9 cellular contexts compared by ENCODE assay signal in the genomic region with DNA sequence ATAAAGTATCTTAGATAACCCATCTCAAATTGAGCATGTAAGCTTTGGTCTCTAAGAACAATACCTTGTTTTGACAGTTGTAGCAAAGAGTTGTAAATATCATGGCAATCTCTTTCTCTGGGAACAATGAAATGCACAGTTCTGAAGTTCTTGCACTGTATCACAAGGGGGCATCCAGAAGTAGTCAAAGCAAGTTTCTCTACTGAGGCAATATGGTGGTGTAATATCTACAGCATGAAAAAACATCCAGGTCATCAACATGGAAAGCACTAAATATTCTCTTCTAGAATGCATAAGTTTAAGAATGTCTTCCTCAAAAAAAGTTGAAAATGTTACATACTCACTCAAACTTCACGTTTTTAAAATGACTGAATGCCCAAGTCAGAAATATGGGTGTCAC. TPM values are rescaled to one million over a fixed set of nuclear protein-coding genes. Genes with fewer than 3 reads are reported as not detected.
DNase-seq lines count a peak whose midpoint lies in the region; ATAC-seq and TF ChIP-seq lines count a peak whose summit lies in the region.
"Had no signal": no experiment of that assay in that cellular context is flagged by ENCODE, and none has a peak within 500 bp of the region (broad histone marks: within the 10 kb centered on the region; RNA-seq: fewer than 3 reads in every experiment).

No MANE protein-coding gene starts in this region.

- H3K9me3 ChIP-seq in HEK293 (ENCODE audit: control insufficient read depth, insufficient read depth, low read depth, low read length) (no peaks in the 10 kb centered on the region), adipocyte (ENCODE audit: control insufficient read depth, low read length) (no peaks in the 10 kb centered on the region)

- no peak overlapping the region for H3K9ac ChIP-seq in adipocyte (ENCODE audit: low read length)

- H3K9me3 Mint-ChIP-seq in memory B cell = no peaks in the 10 kb centered on the region
- no peaks in the 10 kb centered on the region for H3K9me3 Mint-ChIP-seq in activated T-helper 2 cell treated with anti-CD3 and anti-CD28 coated beads, Interferon-gamma antibody, Interleukin-2, Interleukin-4, amounts not matched to agents 10 μg/mL and 5 μg/mL and 100 μg/mL, durations not matched to agents 14 hours and 24 hours and 36 hours

- no peak overlapping the region for H3K4me3 Mint-ChIP-seq in memory B cell
- H3K4me3 Mint-ChIP-seq in activated T-helper 2 cell treated with anti-CD3 and anti-CD28 coated beads, Interferon-gamma antibody, Interleukin-2, Interleukin-4, amounts not matched to agents 10 μg/mL and 5 μg/mL and 100 μg/mL, durations not matched to agents 14 hours and 24 hours and 36 hours (ENCODE audit: low read depth) = no peak overlapping the region

- POLR2A ChIA-PET in HEK293 (lab: Yijun Ruan, JAX) = no interaction called here

- no peaks in the 10 kb centered on the region for H3K27me3 ChIP-seq in adipocyte (replicated peaks; ENCODE audit: control insufficient read depth, insufficient read depth, low read length)

- H3K36me3 ChIP-seq in HEK293 (ENCODE audit: control insufficient read depth in 2 of 2, insufficient read depth in 1 of 2, low read length in 2 of 2) (peaks cover 0 to 44% of the 10 kb centered on the region in 2 experiments; a peak in 2 of 3 replicates), adipocyte (ENCODE audit: control insufficient read depth, insufficient read depth, low read length, severe bottlenecking) (peaks cover 59% of the 10 kb centered on the region)

- no peaks in the 10 kb centered on the region for H3K27me3 Mint-ChIP-seq in memory B cell
- no peaks in the 10 kb centered on the region for H3K27me3 Mint-ChIP-seq in activated T-helper 2 cell treated with anti-CD3 and anti-CD28 coated beads, Interferon-gamma antibody, Interleukin-2, Interleukin-4, amounts not matched to agents 10 μg/mL and 5 μg/mL and 100 μg/mL, durations not matched to agents 14 hours and 24 hours and 36 hours (ENCODE audit: low read depth)

- intact Hi-C loops in activated T-helper 2 cell treated with anti-CD3 and anti-CD28 coated beads, Interferon-gamma antibody, Interleukin-2, Interleukin-4, amounts not matched to agents 10 μg/mL and 5 μg/mL and 100 μg/mL, durations not matched to agents 14 hours and 24 hours and 36 hours (cut with micrococcal nuclease) = loop anchor here (1.0 to 5.0 kb wide), 2 partner anchors 20 to 35 kb away; partner anchors contain the start of genes MTMR6 and NUP58

- ATAC-seq in memory B cell (ENCODE audit: low read depth) (peak; percentile 76), GM21786 (IDR thresholded peaks at IDR 0.05; ENCODE audit: unreplicated experiment) (no peak)

- peak overlapping the region; percentile 72 for H3K27ac Mint-ChIP-seq in memory B cell
- H3K27ac Mint-ChIP-seq in activated T-helper 2 cell treated with anti-CD3 and anti-CD28 coated beads, Interferon-gamma antibody, Interleukin-2, Interleukin-4, amounts not matched to agents 10 μg/mL and 5 μg/mL and 100 μg/mL, durations not matched to agents 14 hours and 24 hours and 36 hours = no peak overlapping the region

- H3K4me1 ChIP-seq in HEK293 (ENCODE audit: control insufficient read depth, insufficient read depth, low read length) (no peaks in the 10 kb centered on the region), adipocyte (ENCODE audit: control insufficient read depth, insufficient read depth, low read length) (no peaks in the 10 kb centered on the region)

- DNase-seq in EH (ENCODE audit: low read depth) (peak; percentile 25), adipocyte (ENCODE audit: low read depth) (peak; percentile 15), memory B cell (ENCODE audit: low spot score in 2 of 2) (no peak), retina (no peak)
- no peak for DNase-seq in activated T-helper 2 cell treated with anti-CD3 and anti-CD28 coated beads, Interferon-gamma antibody, Interleukin-2, Interleukin-4, amounts not matched to agents 10 μg/mL and 5 μg/mL and 100 μg/mL, durations not matched to agents 14 hours and 24 hours and 36 hours (ENCODE audit: low spot score)
- no peak for DNase-seq in activated CD8-positive, alpha-beta memory T cell treated with anti-CD3 and anti-CD28 coated beads, Interleukin-2, amount 50 U/mL, for 48 hours
- DNase-seq: NCI-H526 treated with DMSO at 0.1 percent for 48 hours had no signal

- H3K4me3 ChIP-seq in HEK293 (ENCODE audit: low read depth, low read length) (no peak overlapping the region), adipocyte (ENCODE audit: low read length) (no peak overlapping the region)

- peaks cover 26% of the 10 kb centered on the region for H3K36me3 Mint-ChIP-seq in memory B cell
- H3K36me3 Mint-ChIP-seq in activated T-helper 2 cell treated with anti-CD3 and anti-CD28 coated beads, Interferon-gamma antibody, Interleukin-2, Interleukin-4, amounts not matched to agents 10 μg/mL and 5 μg/mL and 100 μg/mL, durations not matched to agents 14 hours and 24 hours and 36 hours (ENCODE audit: low read depth) = peaks cover 55% of the 10 kb centered on the region

- no peak for TF ChIP-seq CTCF in HEK293 (tag by site-specific recombination; IDR thresholded peaks at IDR 0.05)

- no peak overlapping the region for H3K27ac ChIP-seq in HEK293 (ENCODE audit: extremely low read depth, low read depth, low read length)

- peaks cover 6% of the 10 kb centered on the region for H3K4me1 Mint-ChIP-seq in memory B cell
- H3K4me1 Mint-ChIP-seq in activated T-helper 2 cell treated with anti-CD3 and anti-CD28 coated beads, Interferon-gamma antibody, Interleukin-2, Interleukin-4, amounts not matched to agents 10 μg/mL and 5 μg/mL and 100 μg/mL, durations not matched to agents 14 hours and 24 hours and 36 hours (ENCODE audit: low read depth) = peaks cover 3% of the 10 kb centered on the region

- CTCF ChIA-PET in HEK293 (lab: Yijun Ruan, JAX) = no interaction called here

TF ChIP-seq in HEK293, 187 proteins besides CTCF, POLR2A, EP300 and RAD21:
- TF ChIP-seq KLF10 (tag by site-specific recombination; IDR thresholded peaks at IDR 0.05) = no peak
- TF ChIP-seq ZNF654 (tag by site-specific recombination; IDR thresholded peaks at IDR 0.05; ENCODE audit: low read depth) = peak; percentile 33
TF ChIP-seq in HEK293: peak in this region for 1.

RNA-seq across cellular contexts. Expression of gene MTMR6, which starts 19.6 kb away (rescaled TPM):
- total RNA-seq in activated T-helper 2 cell treated with anti-CD3 and anti-CD28 coated beads, Interferon-gamma antibody, Interleukin-2, Interleukin-4, amounts not matched to agents 10 μg/mL and 5 μg/mL and 100 μg/mL, durations not matched to agents 14 hours and 24 hours and 36 hours = 16.3 and 16.5 TPM in 2 replicates

RNA-seq across cellular contexts. Expression of gene NUP58, which starts 33.7 kb away (rescaled TPM):
- total RNA-seq in activated T-helper 2 cell treated with anti-CD3 and anti-CD28 coated beads, Interferon-gamma antibody, Interleukin-2, Interleukin-4, amounts not matched to agents 10 μg/mL and 5 μg/mL and 100 μg/mL, durations not matched to agents 14 hours and 24 hours and 36 hours = 129 and 131 TPM in 2 replicates

Comparison
In these comparisons a context has a peak if more than half of its experiments do, and no peak if none do; other contexts are left out.
1. DNase-seq: peak in EH (single experiment) and adipocyte (single experiment); none in memory B cell (0 of 2), retina (single experiment), activated T-helper 2 cell treated with anti-CD3 and anti-CD28 coated beads, Interferon-gamma antibody, Interleukin-2, Interleukin-4, amounts not matched to agents 10 μg/mL and 5 μg/mL and 100 μg/mL, durations not matched to agents 14 hours and 24 hours and 36 hours (single experiment) and activated CD8-positive, alpha-beta memory T cell treated with anti-CD3 and anti-CD28 coated beads, Interleukin-2, amount 50 U/mL, for 48 hours (single experiment).